Comparison of ENCODE assay signal across 11 cellular contexts in genomic region chr3:187291001-187291511, GRCh38. TPM values are rescaled to one million over a fixed set of nuclear protein-coding genes. Genes with fewer than 3 reads are reported as not detected.
A peak's percentile ranks its signal among the peaks of the same experiment; 100 is the strongest.
DNase-seq lines count a peak whose midpoint lies in the region; ATAC-seq and TF ChIP-seq lines count a peak whose summit lies in the region.
"Had no signal": no experiment of that assay in that cellular context is flagged by ENCODE, and none has a peak within 500 bp of the region (broad histone marks: within the 10 kb centered on the region; RNA-seq: fewer than 3 reads in every experiment).

No MANE protein-coding gene starts in this region.

- H3K4me3 ChIP-seq in mucosa of rectum (ENCODE audit: low read length in 2 of 2) (peak overlapping the region; percentile 27 to 45), upper lobe of right lung (peak overlapping the region; percentile 9)

- peak; percentile 2 for DNase-seq in RPMI7951 (ENCODE audit: low read depth)
- peak; percentile 82 for DNase-seq in fibroblast of peridontal ligament (ENCODE audit: extremely low read depth)
- no peak for DNase-seq in upper lobe of right lung
- DNase-seq in GM19240 (ENCODE audit: insufficient read length, low spot score), result no peak
- no peak for DNase-seq in 8988T
- DNase-seq: naive B cell; NCI-H1092 treated with DMSO at 0.1 percent for 48 hours; stimulated activated naive CD4-positive, alpha-beta T cell treated with Interleukin-2 at 50 U/mL for 16 hours; T-helper 9 cell had no signal

- H3K9me3 ChIP-seq in mucosa of rectum (ENCODE audit: control insufficient read depth in 2 of 2, low read length in 2 of 2) (no peaks in the 10 kb centered on the region), upper lobe of right lung (no peaks in the 10 kb centered on the region)

- peaks cover 0 to 7% of the 10 kb centered on the region in 2 donors for H3K27me3 ChIP-seq in mucosa of rectum (ENCODE audit: control insufficient read depth in 2 of 2, insufficient read depth in 2 of 2, low read length in 2 of 2)
- no peaks in the 10 kb centered on the region for H3K27me3 ChIP-seq in upper lobe of right lung

- H3K4me1 ChIP-seq in mucosa of rectum (ENCODE audit: control insufficient read depth in 2 of 2, insufficient read depth in 2 of 2, low read length in 2 of 2) (no peaks in the 10 kb centered on the region), upper lobe of right lung (peaks cover 20% of the 10 kb centered on the region)

- intact Hi-C loops in upper lobe of right lung (cut with DNase I), result no loop called here

- H3K36me3 ChIP-seq in mucosa of rectum (ENCODE audit: control insufficient read depth in 2 of 2, insufficient read depth in 2 of 2, low read length in 2 of 2), result no peaks in the 10 kb centered on the region
- no peaks in the 10 kb centered on the region for H3K36me3 ChIP-seq in upper lobe of right lung

- ATAC-seq in upper lobe of right lung, result no peak
- no peak for ATAC-seq in HG03520 (IDR thresholded peaks at IDR 0.05; ENCODE audit: unreplicated experiment)

- TF ChIP-seq CTCF in upper lobe of right lung (IDR thresholded peaks at IDR 0.05), result no peak

- H3K27ac ChIP-seq in mucosa of rectum (ENCODE audit: low read depth in 2 of 2, low read length in 2 of 2) (peak overlapping the region; percentile 40 to 60), upper lobe of right lung (no peak overlapping the region)

- H3K9ac ChIP-seq in mucosa of rectum (ENCODE audit: low read depth in 1 of 2, low read length in 2 of 2), result peak overlapping the region in 1 of 2 donors; percentile 46

RNA-seq across cellular contexts. Expression of gene MASP1, which starts 0.5 kb away (rescaled TPM):
- total RNA-seq in RPMI7951 (2014; rRNA removed; shearing (Covaris generic)), result not detected in 2 replicates
- 5.9 TPM for total RNA-seq in upper lobe of right lung

Comparison
In these comparisons a context has a peak if more than half of its experiments do, and no peak if none do; other contexts are left out.
1. DNase-seq: peak in RPMI7951 (single experiment) and fibroblast of peridontal ligament (single experiment); none in upper lobe of right lung (single experiment), GM19240 (single experiment) and 8988T (single experiment).